In the genomic region with DNA sequence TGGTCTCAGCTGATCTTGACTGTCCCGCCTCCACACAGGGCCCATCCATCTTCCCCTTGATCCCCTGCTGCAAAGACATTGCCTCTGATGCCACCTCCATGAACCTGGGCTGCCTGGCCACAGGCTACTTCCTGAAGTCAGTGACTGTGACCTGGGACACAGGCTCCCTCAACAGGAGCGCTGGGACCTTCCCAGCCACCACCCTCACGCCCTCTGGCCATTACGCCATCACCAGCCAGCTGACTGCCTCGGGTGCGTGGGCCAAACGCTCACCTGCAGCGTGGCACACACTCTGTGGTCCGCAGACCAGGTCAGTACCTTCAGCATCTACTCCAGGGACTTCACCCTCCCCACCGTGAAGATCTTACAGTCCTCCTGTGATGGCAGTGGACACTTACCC, we compare ENCODE assay signal across 21 cellular contexts.
DNase-seq lines count a peak whose midpoint lies in the region; ATAC-seq, FAIRE-seq and TF ChIP-seq lines count a peak whose summit lies in the region.
"Had no signal": no experiment of that assay in that cellular context is flagged by ENCODE, and none has a peak within 500 bp of the region (broad histone marks: within the 10 kb centered on the region; RNA-seq: fewer than 3 reads in every experiment).

No MANE protein-coding gene starts in this region.

- H2BK5ac ChIP-seq in trophoblast cell (ENCODE audit: low read depth, low read length, poor library complexity): no peak overlapping the region

- H3K27me3 ChIP-seq in K562 (ENCODE audit: control insufficient read depth in 2 of 2, insufficient read depth in 2 of 2, low read length in 2 of 2) (no peaks in the 10 kb centered on the region), trophoblast cell (ENCODE audit: insufficient read depth, low read length) (no peaks in the 10 kb centered on the region)

- no peak overlapping the region for H4K91ac ChIP-seq in trophoblast cell (ENCODE audit: low read depth, low read length)

- no peak for ATAC-seq in K562
- no peak for ATAC-seq in HG03457 (IDR thresholded peaks at IDR 0.05; ENCODE audit: unreplicated experiment)

- DNase-seq in D341Med (ENCODE audit: low spot score) (peak; percentile 14), Daoy (ENCODE audit: low read depth) (peak; percentile 3), K562 (ENCODE audit: extremely low read depth in 1 of 4, low spot score in 3 of 4) (no peak), trophoblast cell (no peak), inferior parietal cortex (ENCODE audit: extremely low spot score) (no peak)
- no peak for DNase-seq in activated CD4-positive, alpha-beta T cell treated with anti-CD3 and anti-CD28 coated beads for 4 hours
- DNase-seq: CD4-positive, CD25-positive, alpha-beta regulatory T cell; COR-L47; DMS 273 treated with DMSO at 0.1 percent for 48 hours; DMS79 treated with DMSO at 0.1 percent for 48 hours; Kasumi-1; NCI-H1694; NCI-H2081; NCI-H2171 treated with DMSO at 0.1 percent for 48 hours; NCI-H524 treated with DMSO at 0.1 percent for 48 hours; OCI-M1 had no signal

- no peak for TF ChIP-seq CTCF in K562 (IDR thresholded peaks at IDR 0.05 in 2 of 3, conservative IDR thresholded peaks at IDR 0.05 in 1 of 3; ENCODE audit: insufficient read depth in 2 of 3, low read depth in 1 of 3, low read length in 3 of 3)

- no peak for TF ChIP-seq EP300 in K562 (IDR thresholded peaks at IDR 0.05; ENCODE audit: low read length)

- H4K8ac ChIP-seq in trophoblast cell (ENCODE audit: low read depth, low read length): no peak overlapping the region

- H3K79me2 ChIP-seq in K562 (ENCODE audit: control insufficient read depth, insufficient read depth, low read length): no peaks in the 10 kb centered on the region
- no peaks in the 10 kb centered on the region for H3K79me2 ChIP-seq in trophoblast cell (ENCODE audit: control insufficient read depth, insufficient read depth, low read length, poor library complexity)

- H3K79me1 ChIP-seq in trophoblast cell (ENCODE audit: low read length): no peaks in the 10 kb centered on the region

- H3K9ac ChIP-seq in K562 (ENCODE audit: insufficient read depth in 1 of 2, low read depth in 2 of 2, low read length in 2 of 2) (no peak overlapping the region), trophoblast cell (ENCODE audit: low read length) (no peak overlapping the region)

- H3K4me1 ChIP-seq in K562 (replicated peaks in 1 of 2; ENCODE audit: control insufficient read depth in 2 of 2, insufficient read depth in 2 of 2, low read length in 2 of 2) (no peaks in the 10 kb centered on the region), trophoblast cell (ENCODE audit: control insufficient read depth in 1 of 2, insufficient read depth in 2 of 2, low read length in 2 of 2) (no peaks in the 10 kb centered on the region)

- no peak overlapping the region for H3K14ac ChIP-seq in trophoblast cell (ENCODE audit: low read length)

- H2BK12ac ChIP-seq in trophoblast cell (ENCODE audit: low read length): no peak overlapping the region

- H3K36me3 ChIP-seq in K562 (ENCODE audit: control insufficient read depth, insufficient read depth, low read length): peaks cover 14% of the 10 kb centered on the region; the same call in 2 of the 3 replicates
- peaks cover 20 to 23% of the 10 kb centered on the region in 2 experiments for H3K36me3 ChIP-seq in trophoblast cell (ENCODE audit: control insufficient read depth in 1 of 2, insufficient read depth in 2 of 2, low read length in 2 of 2)

- H3K27ac ChIP-seq in K562 (ENCODE audit: extremely low read depth, low read depth, low read length) (no peak overlapping the region), trophoblast cell (ENCODE audit: low read depth, low read length) (no peak overlapping the region)

- H2AFZ ChIP-seq in K562 (ENCODE audit: low read depth, low read length) (no peak overlapping the region), trophoblast cell (ENCODE audit: insufficient read depth, low read length, poor library complexity) (no peak overlapping the region)

- H3K4me2 ChIP-seq in K562 (ENCODE audit: insufficient read depth, low read length) (no peak overlapping the region), trophoblast cell (ENCODE audit: low read length) (no peak overlapping the region)

- WGBS in K562 (ENCODE audit: insufficient coverage, low coverage, missing lambda C conversion rate): 96% methylated on average over 9 of the region's 10 CpGs
- WGBS in trophoblast cell (ENCODE audit: extremely low coverage, insufficient coverage, insufficient read length): no CpG with 5 or more reads among the region's 10 CpGs

- no peak overlapping the region for H2AK5ac ChIP-seq in trophoblast cell (ENCODE audit: low read length)

- H4K20me1 ChIP-seq in K562 (replicated peaks; ENCODE audit: control insufficient read depth, insufficient read depth, low read length): no peaks in the 10 kb centered on the region

- H3K9me1 ChIP-seq in K562 (ENCODE audit: control insufficient read depth, insufficient read depth, low read length): no peaks in the 10 kb centered on the region

- intact Hi-C loops in K562 (cut with micrococcal nuclease): no loop called here

- in situ Hi-C loops in K562 (cut with MboI): no loop called here

- no peak for TF ChIP-seq RAD21 in K562 (CRISPR knock-in tag; conservative IDR thresholded peaks at IDR 0.05 in 1 of 2, IDR thresholded peaks at IDR 0.05 in 1 of 2)

- no peak overlapping the region for H4K12ac ChIP-seq in trophoblast cell (ENCODE audit: low read depth, low read length)

- CTCF ChIA-PET in K562 (lab: Yijun Ruan, JAX; ENCODE audit: low intra/inter-chr PET ratio): no interaction called here

- no peak for TF ChIP-seq POLR2A in K562 (conservative IDR thresholded peaks at IDR 0.05)

- H3K9me3 ChIP-seq in K562 (replicated peaks; ENCODE audit: control insufficient read depth, insufficient read depth, low read depth, low read length): no peaks in the 10 kb centered on the region; the same call in 1 of the 2 replicates
- H3K9me3 ChIP-seq in trophoblast cell (ENCODE audit: insufficient read depth, low read depth, low read length): peaks cover 16% of the 10 kb centered on the region

- H3K4me3 ChIP-seq in K562: no peak overlapping the region
- H3K4me3 ChIP-seq in trophoblast cell (ENCODE audit: low read depth, low read length): peak overlapping the region; percentile 6

- POLR2A ChIA-PET in K562 (lab: Yijun Ruan, JAX): no interaction called here

- H2BK120ac ChIP-seq in trophoblast cell (ENCODE audit: insufficient read depth, low read length, poor library complexity): no peak overlapping the region

- H3K18ac ChIP-seq in trophoblast cell (ENCODE audit: low read length): no peak overlapping the region

- no peak overlapping the region for H3K23ac ChIP-seq in trophoblast cell (ENCODE audit: low read length)

- no TSS peak for BruUV-seq in K562 (replicated peaks; lab: Mats Ljungman, UMichigan)

- H3K4ac ChIP-seq in trophoblast cell (ENCODE audit: low read depth, low read length): no peak overlapping the region

- no peak for FAIRE-seq in K562 (lab: Jason Lieb, UNC)
- FAIRE-seq: GM12892, GM18507, H1, RCC 7860 had no signal

TF ChIP-seq in K562, 482 proteins besides CTCF, POLR2A, EP300 and RAD21:
- TF ChIP-seq POLR2G (IDR thresholded peaks at IDR 0.05; ENCODE audit: low read depth, low read length): 0 out of 2 replicates have a peak, but pooled peaks have one; percentile 27
- no peak for TF ChIP-seq CEBPB (tag; IDR thresholded peaks at IDR 0.05)

Comparison
In these comparisons a context has a peak if more than half of its experiments do, and no peak if none do; other contexts are left out.
1. DNase-seq: peak in D341Med (single experiment) and Daoy (single experiment); none in K562 (0 of 4), trophoblast cell (0 of 2), inferior parietal cortex (single experiment) and activated CD4-positive, alpha-beta T cell treated with anti-CD3 and anti-CD28 coated beads for 4 hours (0 of 2).